8 cellular contexts compared by ENCODE assay signal in the genomic region with DNA sequence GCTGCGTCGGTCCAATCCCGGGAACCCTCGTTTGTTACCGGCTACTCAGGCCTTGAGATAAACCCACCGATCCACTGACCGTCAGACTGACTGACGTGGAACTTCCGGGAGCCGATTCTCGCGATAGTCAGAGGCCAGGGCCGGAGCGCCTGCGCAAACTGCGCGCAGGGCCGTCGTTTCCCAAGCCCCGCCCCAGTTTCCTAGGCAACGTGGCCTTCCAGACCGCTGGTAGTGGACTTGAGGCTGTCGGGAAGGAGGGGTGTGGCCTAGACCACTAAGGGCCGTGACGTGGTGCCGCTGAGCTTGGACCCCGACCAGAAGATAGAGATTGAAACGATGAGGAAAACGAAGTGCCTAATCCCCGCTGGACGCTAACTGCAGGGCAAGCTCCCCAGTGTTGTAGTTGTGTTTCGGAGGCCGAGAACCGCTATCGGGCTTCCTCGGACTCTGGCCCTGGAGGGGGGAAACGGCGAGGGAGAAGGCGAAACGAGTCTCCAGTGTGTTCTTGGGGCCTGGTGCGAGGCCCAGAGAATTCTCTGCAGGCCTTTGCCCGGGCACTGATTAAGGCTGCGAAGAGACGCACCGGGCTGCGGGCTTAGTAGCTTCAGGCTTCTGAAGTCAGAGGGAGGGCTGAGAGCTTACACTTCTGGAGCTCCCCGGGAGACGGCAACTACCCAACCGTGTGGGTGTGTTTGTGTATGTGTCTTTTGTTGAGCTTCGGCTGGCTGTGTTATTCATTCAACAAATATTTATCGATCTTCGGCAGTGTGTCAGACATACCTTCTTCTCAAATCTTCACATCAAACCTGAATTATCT. TPM values are rescaled to one million over a fixed set of nuclear protein-coding genes. Genes with fewer than 3 reads are reported as not detected.
DNase-seq lines count a peak whose midpoint lies in the region; ATAC-seq lines count a peak whose summit lies in the region.

A gene (minus strand): TSS at position 96 of the 817 bp plus-strand sequence. CDS start 97 bp downstream, outside the sequence.

- peak within 1 kb of the TSS; percentile 98 to 100 (median 99) for H3K27ac Mint-ChIP-seq in immature natural killer cell

- H3K36me3 Mint-ChIP-seq in immature natural killer cell: no peaks in the 10 kb centered on the region

- H3K4me3 Mint-ChIP-seq in immature natural killer cell: peak within 1 kb of the TSS; percentile 95 to 99 (median 96)

- H3K9me3 Mint-ChIP-seq in immature natural killer cell: no peaks in the 10 kb centered on the region

- H3K4me1 Mint-ChIP-seq in immature natural killer cell: peaks cover 50 to 64% of the 10 kb centered on the region in 2 donors

- DNase-seq in AG08396 (ENCODE audit: low spot score): peak; percentile 97
- peak; percentile 78 for DNase-seq in NCI-H345 treated with DMSO at 0.1 percent for 48 hours (lab: John Stamatoyannopoulos, UW; ENCODE audit: unreplicated experiment)
- peak; percentile 84 to 96 (median 88) for DNase-seq in activated CD4-positive, CD25-positive, alpha-beta regulatory T cell (lab: John Stamatoyannopoulos, UW)
- peak; percentile 89 for DNase-seq in central memory CD4-positive, alpha-beta T cell
- DNase-seq in immature natural killer cell: peak; percentile 98 to 99 (median 98)
- peak; percentile 98 for DNase-seq in smooth muscle cell of the brain vasculature (ENCODE audit: low read depth, low spot score)

- H3K27me3 Mint-ChIP-seq in immature natural killer cell (ENCODE audit: low read depth in 3 of 3): peaks cover 6 to 10% (median 9%) of the 10 kb centered on the region in 3 donors

- ATAC-seq in GM19023 (IDR thresholded peaks at IDR 0.05; ENCODE audit: unreplicated experiment): peak; percentile 98
- ATAC-seq in HG03280 (IDR thresholded peaks at IDR 0.05; ENCODE audit: unreplicated experiment): peak; percentile 98

RNA-seq across cellular contexts. Expression of the gene that starts here (rescaled TPM):
- 10 to 100 TPM; 53.0 to 95.4 (median 89.4) TPM for polyA plus RNA-seq in immature natural killer cell

Comparison
In these comparisons a context has a peak if more than half of its experiments do, and no peak if none do; other contexts are left out.
1. Peak in every context shown above with its lines: DNase-seq and ATAC-seq.